In the genomic region with DNA sequence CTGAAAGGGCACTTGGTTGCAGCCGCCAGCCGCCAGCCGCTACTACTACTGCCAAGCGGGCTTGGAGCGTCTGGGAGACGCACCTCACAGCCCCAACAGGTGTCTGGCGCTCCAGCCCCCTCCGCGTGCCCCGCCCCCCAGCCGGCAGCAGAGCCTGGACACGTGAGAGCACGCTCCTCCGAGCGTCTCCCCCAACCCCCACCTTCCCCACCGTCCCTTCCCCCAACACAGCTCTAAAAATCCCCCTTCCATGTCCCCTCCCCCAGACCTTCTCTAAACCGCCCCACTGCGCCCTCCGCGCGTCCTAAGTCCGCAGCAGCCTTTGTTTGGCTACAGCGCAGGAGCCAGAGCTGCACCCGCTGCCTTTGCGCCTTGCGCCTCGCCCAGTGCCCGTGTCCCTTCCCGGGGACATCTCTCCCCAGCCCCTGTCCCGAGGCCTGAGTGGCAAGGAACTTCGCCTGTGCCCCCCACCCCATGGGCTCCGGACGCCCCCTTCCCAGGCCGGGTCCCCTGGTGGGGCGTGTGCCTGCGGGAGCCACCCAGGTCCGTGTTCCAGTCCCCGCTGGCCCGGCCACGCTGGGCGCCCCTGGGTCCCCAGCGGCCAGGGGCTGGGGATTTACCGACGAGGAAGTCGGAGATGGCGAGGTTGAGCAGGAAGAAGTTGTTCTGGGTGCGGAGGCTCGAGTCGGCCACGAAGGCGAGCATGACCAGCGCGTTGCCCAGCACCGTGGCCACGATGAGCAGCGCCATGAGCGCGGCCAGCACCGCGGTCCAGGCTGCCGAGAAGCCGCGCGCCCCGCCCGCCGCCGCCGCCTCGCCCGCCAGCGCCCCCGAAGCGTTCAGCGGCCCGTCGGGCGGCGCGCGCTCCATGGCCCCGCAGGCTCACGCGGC, we compare ENCODE assay signal across 9 cellular contexts. TPM values are rescaled to one million over a fixed set of nuclear protein-coding genes. Genes with fewer than 3 reads are reported as not detected.
DNase-seq lines count a peak whose midpoint lies in the region; ATAC-seq, FAIRE-seq and TF ChIP-seq lines count a peak whose summit lies in the region.
"Had no signal": no experiment of that assay in that cellular context is flagged by ENCODE, and none has a peak within 500 bp of the region (broad histone marks: within the 10 kb centered on the region; RNA-seq: fewer than 3 reads in every experiment).

No MANE protein-coding gene starts in this region.

- peak; percentile 21 for ATAC-seq in central memory CD8-positive, alpha-beta T cell (replicated peaks; ENCODE audit: extremely low read depth, poor library complexity, severe bottlenecking)
- no peak for ATAC-seq in GM21515 (IDR thresholded peaks at IDR 0.05; ENCODE audit: unreplicated experiment)

- no peaks in the 10 kb centered on the region for H3K9me3 Mint-ChIP-seq in central memory CD8-positive, alpha-beta T cell

- no peak overlapping the region for H3K27ac ChIP-seq in neutrophil

- H3K27ac Mint-ChIP-seq in central memory CD8-positive, alpha-beta T cell (ENCODE audit: low read depth): no peak overlapping the region

- DNase-seq in D341Med (ENCODE audit: low spot score) (peak; percentile 67), NCI-H128 (lab: John Stamatoyannopoulos, UW; ENCODE audit: unreplicated experiment) (peak; percentile 15), GM12892 (ENCODE audit: insufficient read length) (no peak), HPDE6-E6E7 (ENCODE audit: extremely low spot score) (no peak), HK-2 (ENCODE audit: unreplicated experiment) (no peak)
- no peak for DNase-seq in central memory CD8-positive, alpha-beta T cell (ENCODE audit: low spot score in 2 of 2)
- DNase-seq: kidney had no signal

- FAIRE-seq in GM12892 (lab: Jason Lieb, UNC): no peak
- FAIRE-seq: kidney had no signal

- peaks cover 4% of the 10 kb centered on the region for H3K4me1 Mint-ChIP-seq in central memory CD8-positive, alpha-beta T cell

- peak overlapping the region; percentile 17 to 36 for H3K4me3 ChIP-seq in neutrophil (ENCODE audit: low read depth in 1 of 2, low read length in 1 of 2)

- TF ChIP-seq POLR2A in GM12892 (IDR thresholded peaks at IDR 0.05; ENCODE audit: low read depth, low read length): no peak

- H3K9me3 ChIP-seq in neutrophil: no peaks in the 10 kb centered on the region

- peaks cover 72% of the 10 kb centered on the region for H3K27me3 Mint-ChIP-seq in central memory CD8-positive, alpha-beta T cell

- peak overlapping the region; percentile 54 for H3K4me3 Mint-ChIP-seq in central memory CD8-positive, alpha-beta T cell

- no peaks in the 10 kb centered on the region for H3K36me3 ChIP-seq in neutrophil

- H3K4me1 ChIP-seq in neutrophil (ENCODE audit: control insufficient read depth in 1 of 2, insufficient read depth in 1 of 2, low read depth in 1 of 2, low read length in 1 of 2): peaks cover 4 to 13% of the 10 kb centered on the region in 2 experiments

- peaks cover 99% of the 10 kb centered on the region for H3K27me3 ChIP-seq in neutrophil

- peaks cover 2% of the 10 kb centered on the region for H3K36me3 Mint-ChIP-seq in central memory CD8-positive, alpha-beta T cell (ENCODE audit: insufficient read depth)

- TF ChIP-seq CTCF in neutrophil (IDR thresholded peaks at IDR 0.05): no peak

RNA-seq across cellular contexts. Expression of a gene that starts 0.7 kb away (rescaled TPM):
- polyA plus RNA-seq in GM12892 (2012; ENCODE audit: missing spikeins): not detected

RNA-seq across cellular contexts. Expression of a gene that starts 19.0 kb away (rescaled TPM):
- 15.3 TPM for polyA plus RNA-seq in GM12892 (2012; ENCODE audit: missing spikeins)

RNA-seq across cellular contexts. Expression of a gene that starts 36.5 kb away (rescaled TPM):
- 18.0 TPM for polyA plus RNA-seq in GM12892 (2012; ENCODE audit: missing spikeins)

Comparison
In these comparisons a context has a peak if more than half of its experiments do, and no peak if none do; other contexts are left out.
1. DNase-seq: peak in D341Med (single experiment) and NCI-H128 (single experiment); none in central memory CD8-positive, alpha-beta T cell (0 of 2), GM12892 (single experiment), HPDE6-E6E7 (single experiment) and HK-2 (single experiment).